In the genomic region with DNA sequence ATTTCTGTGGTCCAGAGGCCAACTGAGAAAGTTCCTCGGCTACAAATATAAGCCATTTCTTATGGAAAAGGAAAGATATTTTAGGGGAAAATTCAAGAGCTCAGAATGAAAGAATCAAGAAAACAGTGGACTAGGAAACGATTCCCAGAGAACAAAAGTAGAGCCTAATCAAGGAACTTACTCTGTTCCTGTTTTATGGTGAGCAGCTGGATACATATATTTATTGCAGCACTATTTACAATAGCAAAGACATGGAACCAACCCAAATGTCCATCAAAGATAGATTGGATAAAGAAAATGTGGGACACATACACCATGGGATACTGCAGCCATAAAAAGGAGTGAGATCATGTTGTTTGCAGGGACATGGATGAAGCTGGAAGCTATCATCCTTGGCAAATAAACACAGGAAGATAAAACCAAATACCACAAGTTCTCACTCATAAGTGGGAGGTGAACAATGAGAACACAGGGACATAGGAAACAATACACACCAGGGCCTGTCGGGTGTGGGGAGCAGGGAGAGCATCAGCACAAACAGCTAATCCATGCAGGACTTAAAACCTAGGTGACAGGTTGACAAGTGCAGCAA, we compare ENCODE assay signal across 25 cellular contexts.
A peak's percentile ranks its signal among the peaks of the same experiment; 100 is the strongest.
DNase-seq lines count a peak whose midpoint lies in the region; ATAC-seq and TF ChIP-seq lines count a peak whose summit lies in the region.
"Had no signal": no experiment of that assay in that cellular context is flagged by ENCODE, and none has a peak within 500 bp of the region (broad histone marks: within the 10 kb centered on the region; RNA-seq: fewer than 3 reads in every experiment).

No MANE protein-coding gene starts in this region.

- no peaks in the 10 kb centered on the region for H3K27me3 ChIP-seq in BLaER1 treated with 17β-estradiol and CSF1 and Interleukin-3, amounts not matched to agents 10 nM and 100 nM
- no peaks in the 10 kb centered on the region for H3K27me3 ChIP-seq in PC-3 (ENCODE audit: low read length)
- H3K27me3 ChIP-seq: foreskin keratinocyte had no signal

- DNase-seq in LNCaP clone FGC (ENCODE audit: low read depth) = peak; percentile 96
- DNase-seq in PC-3 = no peak
- DNase-seq in fibroblast of villous mesenchyme (ENCODE audit: low read depth) = peak; percentile 66
- DNase-seq in RPMI8226 = no peak
- DNase-seq: activated CD4-positive, alpha-beta memory T cell treated with anti-CD3 and anti-CD28 coated beads for 36 hours; activated CD4-positive, CD25-positive, alpha-beta regulatory T cell; activated naive CD8-positive, alpha-beta T cell treated with anti-CD3 and anti-CD28 coated beads for 36 hours; central memory CD4-positive, alpha-beta T cell; foreskin keratinocyte; HCEC 1CT; left ventricle myocardium inferior; naive thymus-derived CD8-positive, alpha-beta T cell; NCI-H1436; NCI-H2171 treated with DMSO at 0.1 percent for 48 hours; OCI-M1; retina; Right ventricle myocardium superior; stimulated activated CD4-positive, alpha-beta T cell treated with anti-CD3 and anti-CD28 coated beads, Interleukin-2, amount 100 ng/mL, for 24 hours had no signal

- no peaks in the 10 kb centered on the region for H4K20me1 ChIP-seq in BLaER1 treated with 17β-estradiol and CSF1 and Interleukin-3, amounts not matched to agents 10 nM and 100 nM
- H4K20me1 ChIP-seq in PC-3 (ENCODE audit: low read length) = no peaks in the 10 kb centered on the region

- no TSS peak for BruUV-seq in PC-3 (replicated peaks; lab: Mats Ljungman, UMichigan)

- no peak overlapping the region for H2AFZ ChIP-seq in PC-3 (ENCODE audit: low read length)

- CTCF ChIA-PET in PC-3 (lab: Charles Lee) = no interaction called here

- no peak for TF ChIP-seq CTCF in LNCaP clone FGC (IDR thresholded peaks at IDR 0.05; ENCODE audit: control insufficient read depth, extremely low read depth, insufficient read depth)
- no peak for TF ChIP-seq CTCF in PC-3 (conservative IDR thresholded peaks at IDR 0.05; ENCODE audit: low read depth, low read length)
- TF ChIP-seq CTCF in fibroblast of villous mesenchyme (IDR thresholded peaks at IDR 0.05; ENCODE audit: insufficient read depth, low read depth, low read length) = no peak

- ATAC-seq in PC-3 = peak; percentile 82
- no peak for ATAC-seq in HG03460 (IDR thresholded peaks at IDR 0.05; ENCODE audit: unreplicated experiment)
- ATAC-seq in GM21390 (IDR thresholded peaks at IDR 0.05; ENCODE audit: unreplicated experiment) = no peak
- ATAC-seq in HG02763 (IDR thresholded peaks at IDR 0.05; ENCODE audit: unreplicated experiment) = no peak
- ATAC-seq: A549; foreskin keratinocyte; naive thymus-derived CD8-positive, alpha-beta T cell had no signal

- H3K36me3 ChIP-seq in BLaER1 treated with 17β-estradiol and CSF1 and Interleukin-3, amounts not matched to agents 10 nM and 100 nM = peaks cover 0 to 5% (median 0%) of the 10 kb centered on the region in 11 experiments; a peak in 3 of 22 replicates
- H3K36me3 ChIP-seq in PC-3 (ENCODE audit: low read depth, low read length) = no peaks in the 10 kb centered on the region
- H3K36me3 ChIP-seq: left ventricle myocardium inferior had no signal

- POLR2A ChIA-PET in PC-3 (lab: Charles Lee; ENCODE audit: unreplicated experiment) = no interaction called here

- no peaks in the 10 kb centered on the region; the same call in 1 of the 2 replicates for H3K9me2 ChIP-seq in PC-3 (replicated peaks; ENCODE audit: low read length)

- peak overlapping the region in 1 of 11 experiments; percentile 9; a peak in 2 of 22 replicates for H3K27ac ChIP-seq in BLaER1 treated with 17β-estradiol and CSF1 and Interleukin-3, amounts not matched to agents 10 nM and 100 nM
- H3K27ac ChIP-seq in PC-3 (ENCODE audit: low read length) = no peak overlapping the region
- H3K27ac ChIP-seq: A549, epithelial cell of prostate, foreskin keratinocyte, left ventricle myocardium inferior had no signal

- no peaks in the 10 kb centered on the region for H3K79me2 ChIP-seq in PC-3 (ENCODE audit: low read length)

- H3K4me2 ChIP-seq in BLaER1 treated with 17β-estradiol and CSF1 and Interleukin-3, amounts not matched to agents 10 nM and 100 nM = peak overlapping the region; percentile 0 to 60 (median 29); a peak in 16 of 22 replicates
- H3K4me2 ChIP-seq in PC-3 (ENCODE audit: low read length) = no peak overlapping the region
- H3K4me2 ChIP-seq: A549, smooth muscle cell had no signal

- intact Hi-C loops in PC-3 (cut with micrococcal nuclease) = no loop called here

- peaks cover 21 to 39% (median 25%) of the 10 kb centered on the region in 10 experiments for H3K4me1 ChIP-seq in BLaER1 treated with 17β-estradiol and CSF1 and Interleukin-3, amounts not matched to agents 10 nM and 100 nM
- no peaks in the 10 kb centered on the region for H3K4me1 ChIP-seq in PC-3 (ENCODE audit: insufficient read depth, low read length)
- H3K4me1 ChIP-seq: A549, foreskin keratinocyte, left ventricle myocardium inferior had no signal

- no peaks in the 10 kb centered on the region for H3F3A ChIP-seq in PC-3 (ENCODE audit: low read length, unreplicated experiment)

- H3K9me3 ChIP-seq in BLaER1 treated with 17β-estradiol and CSF1 and Interleukin-3, amounts not matched to agents 10 nM and 100 nM (replicated peaks in 1 of 11) = peaks cover 8 to 39% (median 26%) of the 10 kb centered on the region in 11 experiments; a peak in 20 of 22 replicates
- no peaks in the 10 kb centered on the region for H3K9me3 ChIP-seq in PC-3 (ENCODE audit: low read length)
- H3K9me3 ChIP-seq: A549, left ventricle myocardium inferior had no signal

- no peak overlapping the region for H3K9ac ChIP-seq in BLaER1 treated with 17β-estradiol and CSF1 and Interleukin-3, amounts not matched to agents 10 nM and 100 nM
- H3K9ac ChIP-seq in PC-3 (ENCODE audit: low read length) = no peak overlapping the region

- H3K4me3 ChIP-seq in BLaER1 treated with 17β-estradiol and CSF1 and Interleukin-3, amounts not matched to agents 10 nM and 100 nM = no peak overlapping the region
- H3K4me3 ChIP-seq in LNCaP clone FGC (ENCODE audit: low read depth, low read length) = peak overlapping the region; percentile 1; the same call in 1 of the 2 replicates
- H3K4me3 ChIP-seq in PC-3 (ENCODE audit: low read length) = no peak overlapping the region
- no peak overlapping the region for H3K4me3 ChIP-seq in fibroblast of villous mesenchyme (ENCODE audit: low read depth, low read length)
- H3K4me3 ChIP-seq: A549, left ventricle myocardium inferior, smooth muscle cell had no signal

Comparison
In these comparisons a context has a peak if more than half of its experiments do, and no peak if none do; other contexts are left out.
1. DNase-seq: peak in LNCaP clone FGC (single experiment) and fibroblast of villous mesenchyme (single experiment); none in PC-3 (single experiment) and RPMI8226 (single experiment).